ENCODE assay signal across 14 cellular contexts in genomic region chr9:32578976-32579375, GRCh38. TPM values are rescaled to one million over a fixed set of nuclear protein-coding genes. Genes with fewer than 3 reads are reported as not detected.
DNase-seq lines count a peak whose midpoint lies in the region; ATAC-seq and TF ChIP-seq lines count a peak whose summit lies in the region.
"Had no signal": no experiment of that assay in that cellular context is flagged by ENCODE, and none has a peak within 500 bp of the region (broad histone marks: within the 10 kb centered on the region; RNA-seq: fewer than 3 reads in every experiment).

No MANE protein-coding gene starts in this region.

- H3K4me1 ChIP-seq in breast epithelium = no peaks in the 10 kb centered on the region
- peaks cover 43% of the 10 kb centered on the region for H3K4me1 ChIP-seq in OCI-LY7 (ENCODE audit: insufficient read depth, low read length, poor library complexity, severe bottlenecking)
- peaks cover 2% of the 10 kb centered on the region for H3K4me1 ChIP-seq in mesenchymal stem cell (ENCODE audit: control insufficient read depth, insufficient read depth, low read depth, low read length)
- H3K4me1 ChIP-seq in suprapubic skin = no peaks in the 10 kb centered on the region

- BruUV-seq in MCF 10A (replicated peaks; lab: Mats Ljungman, UMichigan) = no TSS peak
- no TSS peak for BruUV-seq in OCI-LY7 (replicated peaks; lab: Mats Ljungman, UMichigan)

- H2BK15ac ChIP-seq in mesenchymal stem cell (ENCODE audit: low read depth, poor library complexity, severe bottlenecking) = no peak overlapping the region

- no peaks in the 10 kb centered on the region for H3K4me1 Mint-ChIP-seq in MCF 10A (ENCODE audit: insufficient read depth, unreplicated experiment)
- peaks cover 7% of the 10 kb centered on the region for H3K4me1 Mint-ChIP-seq in activated T-helper 2 cell treated with anti-CD3 and anti-CD28 coated beads, Interferon-gamma antibody, Interleukin-2, Interleukin-4, amounts not matched to agents 10 μg/mL and 5 μg/mL and 100 μg/mL, durations not matched to agents 14 hours and 24 hours and 36 hours (ENCODE audit: low read depth)

- no peak for ATAC-seq in GM18858 (IDR thresholded peaks at IDR 0.05; ENCODE audit: unreplicated experiment)

- H3K79me2 ChIP-seq in OCI-LY7 (ENCODE audit: insufficient read depth, low read depth, low read length) = no peaks in the 10 kb centered on the region

- H3K27ac Mint-ChIP-seq in MCF 10A (ENCODE audit: low read depth, unreplicated experiment) = no peak overlapping the region
- no peak overlapping the region for H3K27ac Mint-ChIP-seq in activated T-helper 2 cell treated with anti-CD3 and anti-CD28 coated beads, Interferon-gamma antibody, Interleukin-2, Interleukin-4, amounts not matched to agents 10 μg/mL and 5 μg/mL and 100 μg/mL, durations not matched to agents 14 hours and 24 hours and 36 hours
- H3K27ac Mint-ChIP-seq: CD4-positive, alpha-beta T cell; IgD-negative memory B cell had no signal

- no peaks in the 10 kb centered on the region for H3K9me3 ChIP-seq in breast epithelium
- no peaks in the 10 kb centered on the region for H3K9me3 ChIP-seq in OCI-LY7 (ENCODE audit: low read length)
- H3K9me3 ChIP-seq in mesenchymal stem cell (ENCODE audit: control insufficient read depth, low read length) = no peaks in the 10 kb centered on the region
- no peaks in the 10 kb centered on the region for H3K9me3 ChIP-seq in suprapubic skin

- H3K23ac ChIP-seq in mesenchymal stem cell (ENCODE audit: low read length in 2 of 2) = no peak overlapping the region

- DNase-seq in MCF 10A (ENCODE audit: unreplicated experiment) (no peak), breast epithelium (ENCODE audit: low spot score in 2 of 2) (no peak), OCI-LY7 (ENCODE audit: low spot score) (no peak), mesenchymal stem cell (no peak), suprapubic skin (ENCODE audit: low spot score in 2 of 2) (no peak)
- DNase-seq in activated T-helper 2 cell treated with anti-CD3 and anti-CD28 coated beads, Interferon-gamma antibody, Interleukin-2, Interleukin-4, amounts not matched to agents 10 μg/mL and 5 μg/mL and 100 μg/mL, durations not matched to agents 14 hours and 24 hours and 36 hours (ENCODE audit: low spot score) = no peak
- DNase-seq: NCI-H187 had no signal

- no peak overlapping the region for H2BK5ac ChIP-seq in mesenchymal stem cell (ENCODE audit: low read depth, low read length, poor library complexity, severe bottlenecking)

- H4K91ac ChIP-seq in mesenchymal stem cell (ENCODE audit: low read length) = no peak overlapping the region

- no peaks in the 10 kb centered on the region for H3K9me2 ChIP-seq in OCI-LY7 (ENCODE audit: insufficient read depth, low read length)

- H3K18ac ChIP-seq in mesenchymal stem cell (ENCODE audit: low read depth in 1 of 2, low read length in 2 of 2) = no peak overlapping the region

- H3K14ac ChIP-seq in mesenchymal stem cell (ENCODE audit: low read length in 2 of 2) = no peak overlapping the region

- H2AFZ ChIP-seq in OCI-LY7 (ENCODE audit: low read length) = peak overlapping the region; percentile 60; the same call in 1 of the 2 replicates
- no peak overlapping the region for H2AFZ ChIP-seq in mesenchymal stem cell (ENCODE audit: low read depth, low read length)
- H2AFZ ChIP-seq: PC-9 had no signal

- no peak overlapping the region for H2BK120ac ChIP-seq in mesenchymal stem cell (ENCODE audit: low read depth, low read length)

- no peaks in the 10 kb centered on the region for H4K20me1 ChIP-seq in OCI-LY7 (ENCODE audit: insufficient read depth, low read length)

- H3K4me2 ChIP-seq in OCI-LY7 (ENCODE audit: low read length) = no peak overlapping the region
- no peak overlapping the region for H3K4me2 ChIP-seq in mesenchymal stem cell (ENCODE audit: low read length, poor library complexity, severe bottlenecking)
- H3K4me2 ChIP-seq: PC-9 had no signal

- no peak overlapping the region for H3K27ac ChIP-seq in breast epithelium
- no peak overlapping the region for H3K27ac ChIP-seq in OCI-LY7 (ENCODE audit: low read depth, low read length, poor library complexity, severe bottlenecking)
- H3K27ac ChIP-seq in mesenchymal stem cell (ENCODE audit: low read length, poor library complexity, severe bottlenecking) = no peak overlapping the region
- H3K27ac ChIP-seq in suprapubic skin = no peak overlapping the region
- H3K27ac ChIP-seq: HL-60, PC-9 had no signal

- no peak overlapping the region for H4K8ac ChIP-seq in mesenchymal stem cell (ENCODE audit: low read length)

- no peaks in the 10 kb centered on the region for H3K27me3 Mint-ChIP-seq in MCF 10A (ENCODE audit: insufficient read depth, unreplicated experiment)
- H3K27me3 Mint-ChIP-seq in activated T-helper 2 cell treated with anti-CD3 and anti-CD28 coated beads, Interferon-gamma antibody, Interleukin-2, Interleukin-4, amounts not matched to agents 10 μg/mL and 5 μg/mL and 100 μg/mL, durations not matched to agents 14 hours and 24 hours and 36 hours (ENCODE audit: low read depth) = peaks cover 21% of the 10 kb centered on the region

- H3K36me3 ChIP-seq in breast epithelium (no peaks in the 10 kb centered on the region), OCI-LY7 (ENCODE audit: insufficient read depth, low read length) (no peaks in the 10 kb centered on the region), mesenchymal stem cell (ENCODE audit: control insufficient read depth in 1 of 2, insufficient read depth in 2 of 2, low read depth in 1 of 2, low read length in 2 of 2) (no peaks in the 10 kb centered on the region), suprapubic skin (no peaks in the 10 kb centered on the region)

- no peak for TF ChIP-seq EP300 in suprapubic skin (IDR thresholded peaks at IDR 0.05)

- no peak overlapping the region for H2AK5ac ChIP-seq in mesenchymal stem cell (ENCODE audit: low read length, severe bottlenecking)

- peak overlapping the region; percentile 41 for H3K9ac ChIP-seq in mesenchymal stem cell (ENCODE audit: low read length)

- TF ChIP-seq CTCF in MCF 10A (IDR thresholded peaks at IDR 0.05; ENCODE audit: unreplicated experiment) (no peak), breast epithelium (IDR thresholded peaks at IDR 0.05) (no peak), OCI-LY7 (conservative IDR thresholded peaks at IDR 0.05; ENCODE audit: low read length) (no peak), suprapubic skin (IDR thresholded peaks at IDR 0.05) (no peak)

- peak overlapping the region; percentile 49 for H3K4me3 Mint-ChIP-seq in MCF 10A (ENCODE audit: unreplicated experiment)
- H3K4me3 Mint-ChIP-seq in activated T-helper 2 cell treated with anti-CD3 and anti-CD28 coated beads, Interferon-gamma antibody, Interleukin-2, Interleukin-4, amounts not matched to agents 10 μg/mL and 5 μg/mL and 100 μg/mL, durations not matched to agents 14 hours and 24 hours and 36 hours (ENCODE audit: low read depth) = no peak overlapping the region
- H3K4me3 Mint-ChIP-seq: CD4-positive, alpha-beta T cell had no signal

- H2BK12ac ChIP-seq in mesenchymal stem cell (ENCODE audit: low read length in 2 of 2) = no peak overlapping the region

- H3K9me3 Mint-ChIP-seq in MCF 10A (ENCODE audit: unreplicated experiment) = no peaks in the 10 kb centered on the region
- no peaks in the 10 kb centered on the region for H3K9me3 Mint-ChIP-seq in activated T-helper 2 cell treated with anti-CD3 and anti-CD28 coated beads, Interferon-gamma antibody, Interleukin-2, Interleukin-4, amounts not matched to agents 10 μg/mL and 5 μg/mL and 100 μg/mL, durations not matched to agents 14 hours and 24 hours and 36 hours
- H3K9me3 Mint-ChIP-seq: CD4-positive, alpha-beta T cell; IgD-negative memory B cell had no signal

- no peaks in the 10 kb centered on the region for H3K79me1 ChIP-seq in mesenchymal stem cell (replicated peaks; ENCODE audit: low read length, poor library complexity, severe bottlenecking)

- no peak overlapping the region for H3K4ac ChIP-seq in mesenchymal stem cell (ENCODE audit: low read depth in 1 of 2, low read length in 2 of 2)

- 74% methylated on average over 5 of the region's 5 CpGs for WGBS in mesenchymal stem cell
- 57% methylated on average over 5 of the region's 5 CpGs for WGBS in suprapubic skin

- POLR2A ChIA-PET in MCF 10A (lab: Yijun Ruan, JAX) = interaction anchor here (0.7 to 3.4 kb wide), 5 partner anchors 48 to 389 kb away, joined by 3 to 43 read pairs (median 9); partner anchors contain the start of gene RIGI
- POLR2A ChIA-PET in OCI-LY7 (lab: Charles Lee) = interaction anchor here (0.6 to 2.4 kb wide), 2 partner anchors 199 to 394 kb away, joined by 5 to 16 read pairs; no protein-coding TSS in a partner anchor

- CTCF ChIA-PET in MCF 10A (lab: Yijun Ruan, JAX) = interaction anchor here (0.6 to 20.5 kb wide), 32 partner anchors 11 to 580 kb away, joined by 3 to 601 read pairs (median 5); partner anchors contain the start of genes ACO1 and RIGI
- CTCF ChIA-PET in OCI-LY7 (lab: Charles Lee; ENCODE audit: unreplicated experiment) = interaction anchor here (1.7 to 4.0 kb wide), 4 partner anchors 11 to 200 kb away, joined by 7 to 58 read pairs (median 11); partner anchors contain the start of gene ACO1

- intact Hi-C loops in MCF 10A (cut with micrococcal nuclease) = loop anchor here (1.0 kb wide), 1 partner anchor 201 kb away; no protein-coding TSS in a partner anchor
- intact Hi-C loops in breast epithelium (cut with DNase I; ENCODE audit: low total_unique reads) = no loop called here
- intact Hi-C loops in OCI-LY7 (cut with micrococcal nuclease; ENCODE audit: unreplicated experiment) = loop anchor here (1.0 kb wide), 1 partner anchor 200 kb away; no protein-coding TSS in a partner anchor
- intact Hi-C loops in activated T-helper 2 cell treated with anti-CD3 and anti-CD28 coated beads, Interferon-gamma antibody, Interleukin-2, Interleukin-4, amounts not matched to agents 10 μg/mL and 5 μg/mL and 100 μg/mL, durations not matched to agents 14 hours and 24 hours and 36 hours (cut with micrococcal nuclease) = loop anchor here (1.0 kb wide), 1 partner anchor 200 kb away; no protein-coding TSS in a partner anchor

- TF ChIP-seq POLR2A in breast epithelium (IDR thresholded peaks at IDR 0.05) (no peak), suprapubic skin (IDR thresholded peaks at IDR 0.05) (no peak)

- H3K4me3 ChIP-seq in breast epithelium = peak overlapping the region in 1 of 3 donors; percentile 17
- no peak overlapping the region for H3K4me3 ChIP-seq in OCI-LY7 (ENCODE audit: low read depth, low read length, poor library complexity, severe bottlenecking)
- peak overlapping the region in 1 of 2 experiments; percentile 38 for H3K4me3 ChIP-seq in mesenchymal stem cell (ENCODE audit: insufficient read depth in 1 of 2, low read depth in 1 of 2, low read length in 2 of 2)
- no peak overlapping the region for H3K4me3 ChIP-seq in suprapubic skin
- H3K4me3 ChIP-seq: GM12878, PC-9 had no signal

- H3K27me3 ChIP-seq in breast epithelium = no peaks in the 10 kb centered on the region
- peaks cover 0 to 8% of the 10 kb centered on the region in 2 experiments for H3K27me3 ChIP-seq in mesenchymal stem cell (ENCODE audit: control insufficient read depth in 1 of 2, insufficient read depth in 1 of 2, low read length in 2 of 2)
- peaks cover 5% of the 10 kb centered on the region for H3K27me3 ChIP-seq in suprapubic skin

- H3K36me3 Mint-ChIP-seq in MCF 10A (ENCODE audit: insufficient read depth, unreplicated experiment) = no peaks in the 10 kb centered on the region
- no peaks in the 10 kb centered on the region for H3K36me3 Mint-ChIP-seq in activated T-helper 2 cell treated with anti-CD3 and anti-CD28 coated beads, Interferon-gamma antibody, Interleukin-2, Interleukin-4, amounts not matched to agents 10 μg/mL and 5 μg/mL and 100 μg/mL, durations not matched to agents 14 hours and 24 hours and 36 hours (ENCODE audit: low read depth)
- H3K36me3 Mint-ChIP-seq: IgD-negative memory B cell had no signal

RNA-seq across cellular contexts. Expression of gene NDUFB6, which starts 6.0 kb away (rescaled TPM):
- 56.1 and 59.6 TPM in 2 replicates for total RNA-seq in MCF 10A (2022)
- 10 to 100 TPM; 26.2 to 37.4 (median 30.0) TPM for total RNA-seq in breast epithelium
- 69.5 and 75.1 TPM in 2 replicates for total RNA-seq in OCI-LY7 (2014; rRNA removed; shearing (Covaris generic))
- total RNA-seq in OCI-LY7 (2022) = 48.6 and 54.0 TPM in 2 replicates
- polyA plus RNA-seq in mesenchymal stem cell (2013, experiment 1 of 2) = 66.2 TPM
- polyA plus RNA-seq in mesenchymal stem cell (2013, experiment 2 of 2) = 72.8 TPM
- 10 to 100 TPM; 29.9 to 61.0 (median 41.1) TPM for total RNA-seq in suprapubic skin
- total RNA-seq in activated T-helper 2 cell treated with anti-CD3 and anti-CD28 coated beads, Interferon-gamma antibody, Interleukin-2, Interleukin-4, amounts not matched to agents 10 μg/mL and 5 μg/mL and 100 μg/mL, durations not matched to agents 14 hours and 24 hours and 36 hours = 43.9 and 47.4 TPM in 2 replicates

RNA-seq across cellular contexts. Expression of gene TOPORS, which starts 26.6 kb away (rescaled TPM):
- total RNA-seq in MCF 10A (2022) (16.7 and 18.4 TPM in 2 replicates), breast epithelium (10 to 100 TPM; 20.2 to 35.6 (median 26.5) TPM), OCI-LY7 (2022) (16.2 and 19.2 TPM in 2 replicates), suprapubic skin (10 to 100 TPM; 19.2 to 29.0 (median 23.6) TPM)
- 17.4 and 20.1 TPM in 2 replicates for total RNA-seq in OCI-LY7 (2014; rRNA removed; shearing (Covaris generic))
- polyA plus RNA-seq in mesenchymal stem cell (2013, experiment 1 of 2) = 18.3 TPM
- polyA plus RNA-seq in mesenchymal stem cell (2013, experiment 2 of 2) = 18.6 TPM
- 15.7 and 16.2 TPM in 2 replicates for total RNA-seq in activated T-helper 2 cell treated with anti-CD3 and anti-CD28 coated beads, Interferon-gamma antibody, Interleukin-2, Interleukin-4, amounts not matched to agents 10 μg/mL and 5 μg/mL and 100 μg/mL, durations not matched to agents 14 hours and 24 hours and 36 hours

RNA-seq across cellular contexts. Expression of gene SMIM27, which starts 26.8 kb away (rescaled TPM):
- 7.4 and 7.8 TPM in 2 replicates for total RNA-seq in MCF 10A (2022)
- total RNA-seq in breast epithelium = 1 to 10 TPM; 5.6 to 8.6 (median 5.6) TPM
- total RNA-seq in OCI-LY7 (2014; rRNA removed; shearing (Covaris generic)) = 17.6 and 19.5 TPM in 2 replicates
- total RNA-seq in OCI-LY7 (2022) = 21.2 and 36.6 TPM in 2 replicates
- polyA plus RNA-seq in mesenchymal stem cell (2013, experiment 1 of 2) = 21.5 TPM
- 22.9 TPM for polyA plus RNA-seq in mesenchymal stem cell (2013, experiment 2 of 2)
- total RNA-seq in suprapubic skin = 1 to 10 TPM; 3.9 to 8.1 (median 6.8) TPM
- 14.2 and 15.5 TPM in 2 replicates for total RNA-seq in activated T-helper 2 cell treated with anti-CD3 and anti-CD28 coated beads, Interferon-gamma antibody, Interleukin-2, Interleukin-4, amounts not matched to agents 10 μg/mL and 5 μg/mL and 100 μg/mL, durations not matched to agents 14 hours and 24 hours and 36 hours

RNA-seq across cellular contexts. Expression of gene RIGI, which starts 53.0 kb away (rescaled TPM):
- total RNA-seq in MCF 10A (2022) (3.0 and 3.2 TPM in 2 replicates), breast epithelium (10 to 100 TPM in 2 of 3 donors, 1 to 10 TPM in 1; 6.4 to 16.7 (median 12.5) TPM), OCI-LY7 (2022) (1.5 and 1.7 TPM in 2 replicates), suprapubic skin (1 to 10 TPM; 4.2 to 9.3 (median 7.4) TPM)
- 1.1 and 1.5 TPM in 2 replicates for total RNA-seq in OCI-LY7 (2014; rRNA removed; shearing (Covaris generic))
- 10.3 TPM for polyA plus RNA-seq in mesenchymal stem cell (2013, experiment 1 of 2)
- 10.4 TPM for polyA plus RNA-seq in mesenchymal stem cell (2013, experiment 2 of 2)
- total RNA-seq in activated T-helper 2 cell treated with anti-CD3 and anti-CD28 coated beads, Interferon-gamma antibody, Interleukin-2, Interleukin-4, amounts not matched to agents 10 μg/mL and 5 μg/mL and 100 μg/mL, durations not matched to agents 14 hours and 24 hours and 36 hours = 4.8 and 5.0 TPM in 2 replicates

RNA-seq across cellular contexts. Expression of gene TAF1L, which starts 56.5 kb away (rescaled TPM):
- not detected in 2 replicates for total RNA-seq in MCF 10A (2022)
- total RNA-seq in breast epithelium = not detected
- total RNA-seq in OCI-LY7 (2014; rRNA removed; shearing (Covaris generic)) = not detected in 2 replicates
- 0.06 TPM in 1 of 2 replicates, not detected in the other for total RNA-seq in OCI-LY7 (2022)
- polyA plus RNA-seq in mesenchymal stem cell (2013, experiment 1 of 2) = not detected
- polyA plus RNA-seq in mesenchymal stem cell (2013, experiment 2 of 2) = under 0.01 TPM
- total RNA-seq in suprapubic skin = under 1 TPM in 3 of 4 donors, not detected in 1; 0.08 to 0.24 (median 0.08) TPM
- not detected in 2 replicates for total RNA-seq in activated T-helper 2 cell treated with anti-CD3 and anti-CD28 coated beads, Interferon-gamma antibody, Interleukin-2, Interleukin-4, amounts not matched to agents 10 μg/mL and 5 μg/mL and 100 μg/mL, durations not matched to agents 14 hours and 24 hours and 36 hours
- total RNA-seq: HT1080 had no signal
- polyA plus RNA-seq: IgD-negative memory B cell had no signal
